ENCODE assay signal across 9 cellular contexts in the genomic region with DNA sequence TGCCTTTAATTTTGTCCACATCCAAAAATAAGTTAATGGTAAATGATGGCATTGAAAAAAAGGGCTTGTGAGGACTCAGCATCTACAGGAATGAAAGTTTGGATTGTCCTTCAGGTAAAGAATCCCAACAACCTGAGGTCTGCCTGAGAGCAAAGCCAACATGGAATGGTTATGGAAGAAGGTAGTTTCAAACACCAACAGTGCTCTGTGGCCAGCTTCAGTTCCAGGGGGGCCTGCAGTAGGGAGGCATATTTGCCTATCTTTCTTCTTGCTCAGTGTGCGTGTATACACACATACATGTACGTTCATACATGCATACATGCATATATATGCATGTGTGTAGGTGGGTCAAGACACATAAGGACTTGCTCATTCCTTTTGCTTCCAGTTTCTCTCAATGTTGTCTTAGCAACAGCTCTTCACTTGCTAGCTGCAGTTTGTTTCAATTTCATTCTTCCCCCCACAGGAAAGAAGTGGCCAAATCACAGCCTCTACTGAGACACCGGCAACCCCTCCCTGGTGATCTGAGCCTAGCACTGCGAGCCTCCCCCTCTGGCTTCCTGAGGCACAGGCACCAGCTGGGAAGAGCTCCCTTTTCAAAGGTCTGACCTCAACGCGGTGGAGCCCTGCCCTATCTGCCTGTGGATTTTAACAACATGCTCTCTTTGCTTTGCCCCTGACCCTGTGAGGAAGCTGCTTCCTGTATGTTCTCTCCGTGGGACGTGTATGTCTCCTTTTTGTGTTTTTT.
DNase-seq lines count a peak whose midpoint lies in the region; ATAC-seq and TF ChIP-seq lines count a peak whose summit lies in the region.
"Had no signal": no experiment of that assay in that cellular context is flagged by ENCODE, and none has a peak within 500 bp of the region (broad histone marks: within the 10 kb centered on the region; RNA-seq: fewer than 3 reads in every experiment).

No MANE protein-coding gene starts in this region.

- TF ChIP-seq EP300 in transverse colon (IDR thresholded peaks at IDR 0.05; ENCODE audit: low read depth), result no peak

- H3K18ac ChIP-seq in mesendoderm (ENCODE audit: low read length), result no peak overlapping the region

- H3K9me3 ChIP-seq in transverse colon, result no peaks in the 10 kb centered on the region
- H3K9me3 ChIP-seq: SJCRH30 had no signal

- no peak overlapping the region for H2BK120ac ChIP-seq in mesendoderm (ENCODE audit: low read depth, low read length)

- H3K4me3 ChIP-seq in transverse colon (no peak overlapping the region), mesendoderm (ENCODE audit: low read length) (no peak overlapping the region)
- H3K4me3 ChIP-seq: SJCRH30 had no signal

- H2BK5ac ChIP-seq in mesendoderm (ENCODE audit: low read length), result no peak overlapping the region

- no peak for TF ChIP-seq POLR2A in transverse colon (IDR thresholded peaks at IDR 0.05)

- no peak overlapping the region for H2BK15ac ChIP-seq in mesendoderm (replicated peaks; ENCODE audit: low read depth)

- H3K9ac ChIP-seq in mesendoderm (ENCODE audit: low read length), result no peak overlapping the region

- ATAC-seq in GM21619 (IDR thresholded peaks at IDR 0.05; ENCODE audit: unreplicated experiment), result peak; percentile 89

- H3K79me1 ChIP-seq in mesendoderm (ENCODE audit: low read length), result no peaks in the 10 kb centered on the region

- no peak overlapping the region for H4K8ac ChIP-seq in mesendoderm (ENCODE audit: low read depth, low read length)

- DNase-seq in GM13976 (ENCODE audit: low spot score), result peak; percentile 84
- peak; percentile 40 for DNase-seq in KBM-7
- DNase-seq in activated naive CD4-positive, alpha-beta T cell treated with anti-CD3 and anti-CD28 coated beads, Interleukin-2, amount 50 U/mL, for 16 hours, result peak; percentile 48
- DNase-seq in islet precursor cell, result peak; percentile 52
- peak; percentile 63 for DNase-seq in transverse colon
- no peak for DNase-seq in mesenteric fat pad (ENCODE audit: low spot score)
- DNase-seq in mesendoderm, result no peak

- no peaks in the 10 kb centered on the region for H3K36me3 ChIP-seq in transverse colon
- no peaks in the 10 kb centered on the region for H3K36me3 ChIP-seq in mesendoderm (ENCODE audit: control insufficient read depth, insufficient read depth, low read length)
- H3K36me3 ChIP-seq: SJCRH30 had no signal

- H3K23ac ChIP-seq in mesendoderm (ENCODE audit: low read length), result no peak overlapping the region

- no peak overlapping the region for H4K5ac ChIP-seq in mesendoderm (ENCODE audit: low read length)

- no peaks in the 10 kb centered on the region for H3K79me2 ChIP-seq in mesendoderm (ENCODE audit: control insufficient read depth, insufficient read depth, low read length)

- in situ Hi-C loops in GM13976 (cut with MboI; ENCODE audit: low sequenced_read_pairs, unreplicated experiment) (no loop called here), KBM-7 (cut with MboI; ENCODE audit: low pct_unique_long_range_greater_than_20kb, low sequenced_read_pairs) (no loop called here), transverse colon (cut with MboI; ENCODE audit: low pct_ligation_motif_present in 1 of 4, low pct_unique_long_range_greater_than_20kb in 1 of 4, low sequenced_read_pairs in 3 of 4) (no loop called here)

- TF ChIP-seq CTCF in GM13976 (IDR thresholded peaks at IDR 0.05; ENCODE audit: borderline replicate concordance, control extremely low read depth, extremely low read depth, insufficient read depth, missing control alignments), result no peak
- TF ChIP-seq CTCF in transverse colon (IDR thresholded peaks at IDR 0.05), result no peak

- H3K27ac ChIP-seq in transverse colon (peak overlapping the region; percentile 16 to 50 (median 43)), mesendoderm (ENCODE audit: low read depth, low read length) (no peak overlapping the region)
- H3K27ac ChIP-seq: SJCRH30 had no signal

- no peak overlapping the region for H3K56ac ChIP-seq in mesendoderm (ENCODE audit: low read length)

- no peak overlapping the region for H3K4ac ChIP-seq in mesendoderm (ENCODE audit: low read depth, low read length)

- H3K4me1 ChIP-seq in transverse colon (peaks cover 0 to 14% (median 4%) of the 10 kb centered on the region in 4 donors), mesendoderm (ENCODE audit: control insufficient read depth, low read depth, low read length) (peaks cover 2% of the 10 kb centered on the region)

- intact Hi-C loops in transverse colon (cut with DNase I; ENCODE audit: low total_unique reads), result no loop called here

- H2AK5ac ChIP-seq in mesendoderm (ENCODE audit: low read length), result no peak overlapping the region

- H3K27me3 ChIP-seq in transverse colon (no peaks in the 10 kb centered on the region), mesendoderm (ENCODE audit: insufficient read depth, low read length, poor library complexity) (no peaks in the 10 kb centered on the region)
- H3K27me3 ChIP-seq: SJCRH30 had no signal

- 24 to 25% methylated on average over 6 to 8 of the region's 8 CpGs for WGBS in transverse colon (ENCODE audit: low coverage in 1 of 2), 2 donors
- WGBS in mesendoderm (ENCODE audit: extremely low coverage, insufficient coverage, low lambda C conversion rate), result no CpG with 5 or more reads among the region's 8 CpGs

- H3K4me2 ChIP-seq in mesendoderm (ENCODE audit: low read length), result no peak overlapping the region

Comparison
In these comparisons a context has a peak if more than half of its experiments do, and no peak if none do; other contexts are left out.
1. DNase-seq: peak in GM13976 (single experiment), KBM-7 (single experiment), activated naive CD4-positive, alpha-beta T cell treated with anti-CD3 and anti-CD28 coated beads, Interleukin-2, amount 50 U/mL, for 16 hours (single experiment), islet precursor cell (single experiment) and transverse colon (single experiment); none in mesenteric fat pad (single experiment) and mesendoderm (single experiment).